In the genomic region with DNA sequence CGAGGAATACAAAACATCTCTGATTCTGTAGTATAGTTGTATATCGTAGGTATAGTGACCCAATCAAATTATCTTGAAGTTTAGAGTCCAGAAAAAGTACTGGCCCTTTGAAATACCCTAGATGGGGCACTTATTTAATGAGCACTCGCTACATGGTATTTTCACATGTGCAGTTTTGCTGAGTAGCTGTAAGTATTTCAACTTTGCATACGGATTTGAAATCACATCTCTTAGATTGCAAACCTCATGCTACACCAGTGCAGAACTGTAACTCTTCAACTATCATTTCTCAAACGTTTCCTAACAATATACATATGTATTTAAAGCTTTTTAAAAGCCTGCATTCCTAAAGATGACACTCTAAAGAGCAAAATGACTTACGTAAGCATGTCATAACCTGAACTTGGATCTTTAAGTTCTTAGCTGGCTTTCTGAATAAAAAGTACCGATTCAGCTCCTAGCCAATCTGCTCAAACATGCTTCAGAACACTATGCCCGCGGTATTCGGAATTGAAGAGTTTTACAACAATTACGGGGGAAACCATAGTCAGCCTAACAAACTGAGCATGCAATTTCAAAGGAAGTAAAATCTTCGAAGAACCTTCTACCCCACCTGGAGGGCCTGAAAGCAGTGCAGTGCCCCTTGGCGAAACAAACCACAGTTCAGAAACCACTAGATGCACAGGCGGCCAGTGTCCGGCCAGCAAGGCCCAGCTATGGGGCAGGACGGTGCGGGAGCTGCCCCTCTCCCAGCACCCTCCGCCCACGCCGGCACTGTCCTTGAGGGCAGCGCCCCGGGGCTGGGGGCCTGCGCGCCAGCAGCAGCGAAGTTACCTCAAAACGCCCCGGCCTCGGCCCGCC, we compare ENCODE assay signal across 8 cellular contexts. TPM values are rescaled to one million over a fixed set of nuclear protein-coding genes. Genes with fewer than 3 reads are reported as not detected.
A peak's percentile ranks its signal among the peaks of the same experiment; 100 is the strongest.
DNase-seq lines count a peak whose midpoint lies in the region; TF ChIP-seq lines count a peak whose summit lies in the region.

No MANE protein-coding gene starts in this region.

- no CpG with 5 or more reads among the region's 29 CpGs for WGBS in trophoblast cell (ENCODE audit: extremely low coverage, insufficient coverage, insufficient read length)

- H3K4me2 ChIP-seq in trophoblast cell (ENCODE audit: low read length): peak overlapping the region; percentile 86

- peak overlapping the region; percentile 12 for H4K12ac ChIP-seq in trophoblast cell (ENCODE audit: low read depth, low read length)

- peak overlapping the region; percentile 83 for H4K8ac ChIP-seq in trophoblast cell (ENCODE audit: low read depth, low read length)

- peak overlapping the region; percentile 52 for H2BK120ac ChIP-seq in trophoblast cell (ENCODE audit: insufficient read depth, low read length, poor library complexity)

- H3K27ac ChIP-seq in cardiac muscle cell: peak overlapping the region; percentile 85
- H3K27ac ChIP-seq in trophoblast cell (ENCODE audit: low read depth, low read length): peak overlapping the region; percentile 85

- H3K4ac ChIP-seq in trophoblast cell (ENCODE audit: low read depth, low read length): peak overlapping the region; percentile 49

- H3K79me2 ChIP-seq in trophoblast cell (ENCODE audit: control insufficient read depth, insufficient read depth, low read length, poor library complexity): peaks cover 7% of the 10 kb centered on the region

- peak overlapping the region; percentile 89 for H4K91ac ChIP-seq in trophoblast cell (ENCODE audit: low read depth, low read length)

- TF ChIP-seq CTCF in GM13977 (IDR thresholded peaks at IDR 0.05; ENCODE audit: extremely low read depth, insufficient read depth, missing control alignments): peak; percentile 4
- no peak for TF ChIP-seq CTCF in LNCaP clone FGC (IDR thresholded peaks at IDR 0.05; ENCODE audit: control insufficient read depth, extremely low read depth, insufficient read depth)
- no peak for TF ChIP-seq CTCF in cardiac muscle cell (IDR thresholded peaks at IDR 0.05; ENCODE audit: low read depth, low read length)

- H3K79me1 ChIP-seq in trophoblast cell (ENCODE audit: low read length): peaks cover 6% of the 10 kb centered on the region

- H3K36me3 ChIP-seq in H7 (replicated peaks; ENCODE audit: control insufficient read depth, insufficient read depth, low read length): no peaks in the 10 kb centered on the region
- peaks cover 8% of the 10 kb centered on the region for H3K36me3 ChIP-seq in cardiac muscle cell
- peaks cover 2% of the 10 kb centered on the region in 2 experiments for H3K36me3 ChIP-seq in trophoblast cell (ENCODE audit: control insufficient read depth in 1 of 2, insufficient read depth in 2 of 2, low read length in 2 of 2)

- H3K14ac ChIP-seq in trophoblast cell (ENCODE audit: low read length): peak overlapping the region; percentile 89

- no peaks in the 10 kb centered on the region for H3K27me3 ChIP-seq in H7 (ENCODE audit: control insufficient read depth, insufficient read depth, low read length)
- H3K27me3 ChIP-seq in cardiac muscle cell: peaks cover 16% of the 10 kb centered on the region
- no peaks in the 10 kb centered on the region for H3K27me3 ChIP-seq in trophoblast cell (ENCODE audit: insufficient read depth, low read length)

- no peaks in the 10 kb centered on the region for H3K9me3 ChIP-seq in cardiac muscle cell (ENCODE audit: low read depth)
- H3K9me3 ChIP-seq in trophoblast cell (ENCODE audit: insufficient read depth, low read depth, low read length): peaks cover 2% of the 10 kb centered on the region

- in situ Hi-C loops in GM13977 (cut with MboI; ENCODE audit: low pct_unique_long_range_greater_than_20kb, low sequenced_read_pairs, unreplicated experiment): no loop called here

- H2BK5ac ChIP-seq in trophoblast cell (ENCODE audit: low read depth, low read length, poor library complexity): peak overlapping the region; percentile 77

- peak overlapping the region; percentile 91 for H3K18ac ChIP-seq in trophoblast cell (ENCODE audit: low read length)

- H2BK12ac ChIP-seq in trophoblast cell (ENCODE audit: low read length): no peak overlapping the region

- peak overlapping the region; percentile 99 for H2AFZ ChIP-seq in trophoblast cell (ENCODE audit: insufficient read depth, low read length, poor library complexity)

- H3K9ac ChIP-seq in trophoblast cell (ENCODE audit: low read length): peak overlapping the region; percentile 94

- H3K4me1 ChIP-seq in cardiac muscle cell (ENCODE audit: low read depth) (peaks cover 9% of the 10 kb centered on the region), trophoblast cell (ENCODE audit: control insufficient read depth in 1 of 2, insufficient read depth in 2 of 2, low read length in 2 of 2) (no peaks in the 10 kb centered on the region)

- DNase-seq in GM13977 (ENCODE audit: low spot score): peak; percentile 5
- no peak for DNase-seq in H7
- DNase-seq in LNCaP clone FGC (ENCODE audit: low read depth): no peak
- peak; percentile 24 for DNase-seq in activated naive CD4-positive, alpha-beta T cell treated with Interleukin-2 at 50 U/mL for 16 hours
- DNase-seq in cardiac muscle cell (ENCODE audit: low read depth in 1 of 2, low spot score in 1 of 2): peak; percentile 1 to 28
- peak in 1 of 2 donors; percentile 49 for DNase-seq in trophoblast cell
- no peak for DNase-seq in DMS79 (lab: John Stamatoyannopoulos, UW)
- DNase-seq in mesenteric fat pad (ENCODE audit: low spot score): no peak

- H3K4me3 ChIP-seq in H7 (ENCODE audit: insufficient read depth, low read depth, low read length): peak overlapping the region; percentile 95
- H3K4me3 ChIP-seq in LNCaP clone FGC (ENCODE audit: low read depth, low read length): peak overlapping the region; percentile 67
- peak overlapping the region; percentile 81 for H3K4me3 ChIP-seq in cardiac muscle cell
- peak overlapping the region; percentile 98 for H3K4me3 ChIP-seq in trophoblast cell (ENCODE audit: low read depth, low read length)

- no peak overlapping the region for H3K23ac ChIP-seq in trophoblast cell (ENCODE audit: low read length)

- H2AK5ac ChIP-seq in trophoblast cell (ENCODE audit: low read length): no peak overlapping the region

RNA-seq across cellular contexts. Expression of a gene that starts 0.9 kb away (rescaled TPM):
- 145 and 154 TPM in 2 replicates for total RNA-seq in H7 (2014; rRNA removed; shearing (Covaris generic))
- 96.9 and 151 TPM in 2 replicates for total RNA-seq in cardiac muscle cell
- 163 and 175 TPM in 2 replicates for polyA plus RNA-seq in cardiac muscle cell
- 45.7 and 47.5 TPM in 2 replicates for polyA plus RNA-seq in trophoblast cell (2013)
- total RNA-seq in mesenteric fat pad: 57.2 TPM

RNA-seq across cellular contexts. Expression of a gene that starts 13.5 kb away (rescaled TPM):
- 0.07 and 0.14 TPM in 2 replicates for total RNA-seq in H7 (2014; rRNA removed; shearing (Covaris generic))
- total RNA-seq in cardiac muscle cell (not detected in 2 replicates), mesenteric fat pad (3.2 TPM)
- 0.14 TPM in 1 of 2 replicates, not detected in the other for polyA plus RNA-seq in cardiac muscle cell
- 1.2 TPM in 2 replicates for polyA plus RNA-seq in trophoblast cell (2013)

Comparison
In these comparisons a context has a peak if more than half of its experiments do, and no peak if none do; other contexts are left out.
1. DNase-seq: peak in GM13977 (single experiment), activated naive CD4-positive, alpha-beta T cell treated with Interleukin-2 at 50 U/mL for 16 hours (single experiment) and cardiac muscle cell (2 of 2); none in H7 (single experiment), LNCaP clone FGC (single experiment), DMS79 (single experiment) and mesenteric fat pad (single experiment).
2. Peak in every context shown above with its lines, with median percentiles within 50 percentile points of each other: H3K4me3 ChIP-seq.